Comparison of ENCODE assay signal across 19 cellular contexts in genomic region chr3:10581716-10582115, GRCh38.
DNase-seq lines count a peak whose midpoint lies in the region; ATAC-seq, FAIRE-seq and TF ChIP-seq lines count a peak whose summit lies in the region.
"Had no signal": no experiment of that assay in that cellular context is flagged by ENCODE, and none has a peak within 500 bp of the region (broad histone marks: within the 10 kb centered on the region; RNA-seq: fewer than 3 reads in every experiment).

No MANE protein-coding gene starts in this region.

- 40% methylated on average over 8 of the region's 8 CpGs for WGBS in liver
- 14% methylated on average over 8 of the region's 8 CpGs for WGBS in HepG2 (ENCODE audit: low lambda C conversion rate)
- WGBS in right lobe of liver (ENCODE audit: insufficient coverage, low coverage, low lambda C conversion rate, missing lambda C conversion rate) = 40% methylated on average over 8 of the region's 8 CpGs

- H3K9ac ChIP-seq in liver (ENCODE audit: low read depth in 1 of 2, low read length in 2 of 2) (no peak overlapping the region), HepG2 (ENCODE audit: insufficient read depth, low read depth, low read length) (no peak overlapping the region)

- no peak overlapping the region for H3K4me3 ChIP-seq in liver (ENCODE audit: low read depth in 1 of 3, low read length in 3 of 3)
- H3K4me3 ChIP-seq in HepG2 (replicated peaks in 1 of 3; ENCODE audit: insufficient read depth in 1 of 3, low read depth in 2 of 3, low read length in 3 of 3) = no peak overlapping the region
- no peak overlapping the region for H3K4me3 ChIP-seq in right lobe of liver
- H3K4me3 ChIP-seq: A549 had no signal

- no peak for DNase-seq in HepG2 (ENCODE audit: low spot score)
- no peak for DNase-seq in right lobe of liver
- DNase-seq in NCI-H2081 treated with DMSO at 0.1 percent for 48 hours (lab: John Stamatoyannopoulos, UW) = no peak
- DNase-seq in OCI-M2 (lab: John Stamatoyannopoulos, UW; ENCODE audit: unreplicated experiment) = no peak
- DNase-seq: AML-193; Caco-2; CD4-positive, alpha-beta T cell; GDM1; H9 had no signal

- FAIRE-seq in HepG2 (lab: Jason Lieb, UNC) = no peak
- FAIRE-seq: A549, D721Med, GM12892, GM18507, H1 had no signal

- H3K36me3 ChIP-seq in liver (ENCODE audit: control insufficient read depth in 4 of 4, insufficient read depth in 3 of 4, low read depth in 1 of 4, low read length in 3 of 4) (no peaks in the 10 kb centered on the region), HepG2 (replicated peaks in 1 of 2; ENCODE audit: control insufficient read depth in 1 of 2, insufficient read depth in 2 of 2, low read length in 2 of 2) (no peaks in the 10 kb centered on the region), right lobe of liver (no peaks in the 10 kb centered on the region)

- no peak overlapping the region for H2AFZ ChIP-seq in HepG2 (ENCODE audit: low read length)

- CTCF ChIA-PET in HepG2 (lab: Yijun Ruan, JAX; ENCODE audit: low intra/inter-chr PET ratio, low total read pairs) = no interaction called here

- H3K27me3 ChIP-seq in liver (ENCODE audit: control insufficient read depth in 4 of 4, insufficient read depth in 4 of 4, low read length in 3 of 4) (no peaks in the 10 kb centered on the region), HepG2 (ENCODE audit: control insufficient read depth in 1 of 2, insufficient read depth in 2 of 2, low read length in 2 of 2) (peaks cover 1 to 6% of the 10 kb centered on the region in 2 experiments; a peak in 2 of 5 replicates), right lobe of liver (no peaks in the 10 kb centered on the region)

- no peak for ATAC-seq in HepG2
- peak; percentile 68 to 81 (median 73) for ATAC-seq in right lobe of liver
- no peak for ATAC-seq in GM21360 (IDR thresholded peaks at IDR 0.05; ENCODE audit: unreplicated experiment)

- in situ Hi-C loops in HepG2 (cut with HindIII; ENCODE audit: extremely low pct_ligation_motif_present, low pct_unique_long_range_greater_than_20kb) = no loop called here

- H3K9me3 ChIP-seq in liver (ENCODE audit: control insufficient read depth in 4 of 4, low read length in 3 of 4) (no peaks in the 10 kb centered on the region), HepG2 (ENCODE audit: low read length) (no peaks in the 10 kb centered on the region), right lobe of liver (no peaks in the 10 kb centered on the region)
- H3K9me3 ChIP-seq: A549, Caco-2 had no signal

- no peaks in the 10 kb centered on the region for H3K79me2 ChIP-seq in HepG2 (ENCODE audit: insufficient read depth, low read length)

- no peak for TF ChIP-seq POLR2A in HepG2 (IDR thresholded peaks at IDR 0.05; ENCODE audit: insufficient read depth in 1 of 2, low read depth in 2 of 2, low read length in 2 of 2)
- no peak for TF ChIP-seq POLR2A in right lobe of liver (IDR thresholded peaks at IDR 0.05)

- no peak for TF ChIP-seq CTCF in liver (IDR thresholded peaks at IDR 0.05; ENCODE audit: low read depth, low read length, missing input control)
- TF ChIP-seq CTCF in HepG2 (CRISPR knock-in tag; IDR thresholded peaks at IDR 0.05) = no peak
- TF ChIP-seq CTCF in right lobe of liver (IDR thresholded peaks at IDR 0.05) = no peak

- no peak overlapping the region for H3K4me2 ChIP-seq in HepG2 (ENCODE audit: low read depth, low read length)
- H3K4me2 ChIP-seq: A549 had no signal

- intact Hi-C loops in HepG2 (cut with micrococcal nuclease; ENCODE audit: unreplicated experiment) (no loop called here), right lobe of liver (cut with DNase I) (no loop called here)

- H4K20me1 ChIP-seq in HepG2 (ENCODE audit: insufficient read depth, low read length) = no peaks in the 10 kb centered on the region

- peaks cover 4 to 24% (median 18%) of the 10 kb centered on the region in 4 donors for H3K4me1 ChIP-seq in liver (ENCODE audit: control insufficient read depth in 4 of 4, insufficient read depth in 4 of 4, low read length in 3 of 4)
- H3K4me1 ChIP-seq in HepG2 (ENCODE audit: insufficient read depth, low read length) = no peaks in the 10 kb centered on the region
- peaks cover 0 to 22% (median 0%) of the 10 kb centered on the region in 4 donors for H3K4me1 ChIP-seq in right lobe of liver
- H3K4me1 ChIP-seq: A549, Caco-2 had no signal

- no TSS peak for BruUV-seq in HepG2 (replicated peaks; lab: Mats Ljungman, UMichigan)

- TF ChIP-seq RAD21 in liver (IDR thresholded peaks at IDR 0.05) (peak in 1 of 2 donors; percentile 27), HepG2 (CRISPR knock-in tag; IDR thresholded peaks at IDR 0.05) (no peak)

- TF ChIP-seq EP300 in HepG2 (IDR thresholded peaks at IDR 0.05; ENCODE audit: low read depth in 2 of 2, low read length in 2 of 2) (no peak), HepG2 (CRISPR knock-in tag; IDR thresholded peaks at IDR 0.05; ENCODE audit: borderline replicate concordance) (no peak)

- H3K27ac ChIP-seq in liver (ENCODE audit: low read depth in 1 of 2, low read length in 2 of 2) (no peak overlapping the region), HepG2 (ENCODE audit: extremely low read length, insufficient read depth, low read length) (no peak overlapping the region), cingulate gyrus (ENCODE audit: low read depth, low read length) (peak overlapping the region; percentile 69), right lobe of liver (no peak overlapping the region), temporal lobe (ENCODE audit: low read depth, low read length) (peak overlapping the region; percentile 30)
- H3K27ac ChIP-seq: 22Rv1, A549 had no signal

- POLR2A ChIA-PET in HepG2 (lab: Yijun Ruan, JAX) = no interaction called here

TF ChIP-seq in liver, 16 proteins besides CTCF, POLR2A, EP300 and RAD21:
- TF ChIP-seq HNF4A (conservative IDR thresholded peaks at IDR 0.05) = peak; percentile 14 to 24
- no peak for TF ChIP-seq EGR1 (IDR thresholded peaks at IDR 0.05; ENCODE audit: low read depth in 2 of 2)
- TF ChIP-seq RXRA (IDR thresholded peaks at IDR 0.05) = peak in 1 of 2 donors; percentile 21
- TF ChIP-seq FOXA2 (IDR thresholded peaks at IDR 0.05) = peak; percentile 59
- TF ChIP-seq FOXA1 (IDR thresholded peaks at IDR 0.05) = peak; percentile 54
- no peak for TF ChIP-seq ZBTB33 (IDR thresholded peaks at IDR 0.05)
- no peak for TF ChIP-seq HNF4G (IDR thresholded peaks at IDR 0.05)
- TF ChIP-seq NR2F2 (IDR thresholded peaks at IDR 0.05) = no peak

TF ChIP-seq in HepG2, 621 proteins besides CTCF, POLR2A, EP300 and RAD21 (continues in another document):
- TF ChIP-seq ZNF557 (CRISPR knock-in tag; IDR thresholded peaks at IDR 0.05) (no peak), KIAA2018 (CRISPR knock-in tag; IDR thresholded peaks at IDR 0.05; ENCODE audit: borderline replicate concordance) (no peak), ZNF496 (CRISPR knock-in tag; IDR thresholded peaks at IDR 0.05; ENCODE audit: insufficient replicate concordance) (no peak), FOXM1 (CRISPR knock-in tag; IDR thresholded peaks at IDR 0.05) (no peak)

Comparison
In these comparisons a context has a peak if more than half of its experiments do, and no peak if none do; other contexts are left out.
1. ATAC-seq: peak in right lobe of liver (4 of 4); none in HepG2 (single experiment) and GM21360 (single experiment).
2. H3K27ac ChIP-seq: peak in cingulate gyrus (single experiment) and temporal lobe (single experiment); none in liver (0 of 2), HepG2 (single experiment) and right lobe of liver (0 of 3).